In the genomic region with DNA sequence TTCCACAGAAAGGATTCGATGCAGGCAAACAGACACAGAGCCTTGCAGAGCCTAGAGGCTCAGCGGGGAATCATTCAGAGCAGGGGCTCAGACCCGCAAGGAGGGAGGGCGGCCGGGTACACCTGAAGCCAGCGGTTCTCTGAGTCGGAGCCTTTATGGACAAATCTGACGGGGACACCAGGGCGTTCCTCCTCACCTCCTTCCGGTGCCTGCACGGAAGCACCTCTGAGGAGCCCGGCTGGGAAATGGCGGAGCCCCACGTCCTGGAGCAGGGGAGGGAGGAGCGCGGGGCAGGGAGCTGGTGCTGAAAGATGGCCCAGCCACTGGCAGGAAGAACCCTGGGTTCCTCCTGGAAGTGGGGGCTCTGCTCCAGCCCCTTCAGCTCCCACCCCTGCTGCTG, we compare ENCODE assay signal across 1 cellular context.
TF ChIP-seq lines count a peak whose summit lies in the region.

No MANE protein-coding gene starts in this region.

TF ChIP-seq in H1, 55 proteins besides CTCF, POLR2A, EP300 and RAD21 (continued from another document):
- TF ChIP-seq, protein P1, sequence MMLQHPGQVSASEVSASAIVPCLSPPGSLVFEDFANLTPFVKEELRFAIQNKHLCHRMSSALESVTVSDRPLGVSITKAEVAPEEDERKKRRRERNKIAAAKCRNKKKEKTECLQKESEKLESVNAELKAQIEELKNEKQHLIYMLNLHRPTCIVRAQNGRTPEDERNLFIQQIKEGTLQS (IDR thresholded peaks at IDR 0.05; ENCODE audit: insufficient read depth, low read depth, low read length): no peak
- TF ChIP-seq SRF (IDR thresholded peaks at IDR 0.05; ENCODE audit: low read depth, low read length) (no peak), TEAD4 (IDR thresholded peaks at IDR 0.05; ENCODE audit: low read depth, low read length) (no peak), POU5F1 (IDR thresholded peaks at IDR 0.05; ENCODE audit: low read depth, low read length) (no peak), CTBP2 (IDR thresholded peaks at IDR 0.05; ENCODE audit: borderline replicate concordance, insufficient read depth, insufficient read length, low read length) (no peak), KDM1A (IDR thresholded peaks at IDR 0.05; ENCODE audit: borderline replicate concordance, low read length) (no peak), RXRA (IDR thresholded peaks at IDR 0.05; ENCODE audit: insufficient read depth, low read depth, low read length) (no peak)
